In genomic region chr2:47695800-47696477, GRCh38 we compare ENCODE assay signal across 27 cellular contexts.
DNase-seq lines count a peak whose midpoint lies in the region; ATAC-seq and TF ChIP-seq lines count a peak whose summit lies in the region.
"Had no signal": no experiment of that assay in that cellular context is flagged by ENCODE, and none has a peak within 500 bp of the region (broad histone marks: within the 10 kb centered on the region; RNA-seq: fewer than 3 reads in every experiment).

No MANE protein-coding gene starts in this region.

- H3K9me3 ChIP-seq in SU-DHL-6 (ENCODE audit: insufficient read depth, low read length) (no peaks in the 10 kb centered on the region), iPS-20b (ENCODE audit: insufficient read depth, low read depth, low read length) (peaks cover 19% of the 10 kb centered on the region)
- H3K9me3 ChIP-seq: adrenal gland, SJSA1, transverse colon had no signal

- in situ Hi-C loops in GM13976 (cut with MboI; ENCODE audit: low sequenced_read_pairs, unreplicated experiment), result no loop called here

- peaks cover 19% of the 10 kb centered on the region for H3K27me3 Mint-ChIP-seq in activated CD4-positive, alpha-beta T cell treated with anti-CD3 and anti-CD28 coated beads, Interleukin-2, amount 10 ng/mL, durations not matched to agents 24 days and 14 days

- H3F3A ChIP-seq in SU-DHL-6 (ENCODE audit: insufficient read depth), result peaks cover 86% of the 10 kb centered on the region

- peak overlapping the region; percentile 99 for H3K27ac ChIP-seq in SU-DHL-6 (ENCODE audit: low read depth, low read length)
- peak overlapping the region; percentile 73 for H3K27ac ChIP-seq in iPS-20b (ENCODE audit: low read length)
- H3K27ac ChIP-seq: 22Rv1, adrenal gland, SJSA1, transverse colon had no signal

- TF ChIP-seq CTCF in SU-DHL-6 (IDR thresholded peaks at IDR 0.05; ENCODE audit: insufficient read depth, low read length, poor library complexity, severe bottlenecking) (no peak), GM13976 (IDR thresholded peaks at IDR 0.05; ENCODE audit: borderline replicate concordance, control extremely low read depth, extremely low read depth, insufficient read depth, missing control alignments) (no peak)

- peaks cover 62% of the 10 kb centered on the region for H3K79me2 ChIP-seq in SU-DHL-6 (ENCODE audit: insufficient read depth, low read length)

- no peaks in the 10 kb centered on the region for H3K9me2 ChIP-seq in SU-DHL-6 (replicated peaks; ENCODE audit: insufficient read depth, low read length)

- H3K4me2 ChIP-seq in SU-DHL-6 (ENCODE audit: low read depth, low read length, poor library complexity, severe bottlenecking), result peak overlapping the region; percentile 96

- no peaks in the 10 kb centered on the region for H4K20me1 ChIP-seq in SU-DHL-6 (ENCODE audit: low read depth, low read length)

- peaks cover 32% of the 10 kb centered on the region for H3K4me1 ChIP-seq in iPS-20b (ENCODE audit: insufficient read depth, low read length)
- H3K4me1 ChIP-seq: adrenal gland, SJSA1, transverse colon had no signal

- no peaks in the 10 kb centered on the region for H3K9me3 Mint-ChIP-seq in activated CD4-positive, alpha-beta T cell treated with anti-CD3 and anti-CD28 coated beads, Interleukin-2, amount 10 ng/mL, durations not matched to agents 24 days and 14 days
- H3K9me3 Mint-ChIP-seq: activated T-cell treated with anti-CD3 and anti-CD28 coated beads, Interleukin-2, amount 50 U/mL, for 72 hours; central memory CD8-positive, alpha-beta T cell; T-cell had no signal

- H3K36me3 ChIP-seq in SU-DHL-6 (ENCODE audit: low read length) (peaks cover 10% of the 10 kb centered on the region; the same call in 1 of the 2 replicates), iPS-20b (ENCODE audit: insufficient read depth, low read depth, low read length) (no peaks in the 10 kb centered on the region)
- H3K36me3 ChIP-seq: adrenal gland, SJSA1, transverse colon had no signal

- H3K4me3 ChIP-seq in SU-DHL-6 (ENCODE audit: insufficient read depth, low read length, poor library complexity, severe bottlenecking) (peak overlapping the region; percentile 89), iPS-20b (ENCODE audit: low read length) (peak overlapping the region; percentile 49; the same call in 1 of the 2 replicates)
- H3K4me3 ChIP-seq: adrenal gland, lung, SJSA1, transverse colon had no signal

- intact Hi-C loops in activated CD4-positive, alpha-beta T cell treated with anti-CD3 and anti-CD28 coated beads, Interleukin-2, amount 10 ng/mL, durations not matched to agents 24 days and 14 days (cut with micrococcal nuclease), result no loop called here

- no peak for DNase-seq in activated CD4-positive, alpha-beta T cell treated with anti-CD3 and anti-CD28 coated beads, Interleukin-2, amount 10 ng/mL, durations not matched to agents 24 days and 14 days
- no peak for DNase-seq in activated CD4-positive, alpha-beta T cell treated with anti-CD3 and anti-CD28 coated beads, Interleukin-2, amount 50 U/mL, for 1 hour
- DNase-seq in GM13976 (ENCODE audit: low spot score), result no peak
- DNase-seq in NCI-H2107 treated with DMSO at 0.1 percent for 48 hours (lab: John Stamatoyannopoulos, UW; ENCODE audit: unreplicated experiment), result no peak
- no peak for DNase-seq in NOMO-1 (lab: John Stamatoyannopoulos, UW; ENCODE audit: unreplicated experiment in 2 of 2)
- DNase-seq: activated CD4-positive, alpha-beta T cell treated with anti-CD3 and anti-CD28 coated beads, Interleukin-2, amount 50 U/mL, for 4 hours; activated CD4-positive, CD25-positive, alpha-beta regulatory T cell; activated T-cell treated with anti-CD3 and anti-CD28 coated beads, Interleukin-2, amount 50 U/mL, for 72 hours; adrenal gland; DMS79 treated with DMSO at 0.1 percent for 48 hours; Kasumi-1; NCI-H146; NCI-H446; NCI-H774; stimulated activated CD4-positive, alpha-beta T cell treated with anti-CD3 and anti-CD28 coated beads, Interleukin-4, amount 100 ng/mL, for 24 hours; T-cell; transverse colon had no signal

- H3K27me3 ChIP-seq in SU-DHL-6 (ENCODE audit: low read length), result no peaks in the 10 kb centered on the region
- no peaks in the 10 kb centered on the region for H3K27me3 ChIP-seq in iPS-20b (ENCODE audit: insufficient read depth, low read length)
- H3K27me3 ChIP-seq: adrenal gland, transverse colon had no signal

- no peak overlapping the region for H3K4me3 Mint-ChIP-seq in activated CD4-positive, alpha-beta T cell treated with anti-CD3 and anti-CD28 coated beads, Interleukin-2, amount 10 ng/mL, durations not matched to agents 24 days and 14 days
- H3K4me3 Mint-ChIP-seq: activated T-cell treated with anti-CD3 and anti-CD28 coated beads, Interleukin-2, amount 50 U/mL, for 72 hours; CD14-positive monocyte; central memory CD8-positive, alpha-beta T cell; nephron; T-cell had no signal

- ATAC-seq in HG02870 (IDR thresholded peaks at IDR 0.05; ENCODE audit: unreplicated experiment), result no peak
- ATAC-seq: activated T-cell treated with anti-CD3 and anti-CD28 coated beads, Interleukin-2, amount 50 U/mL, for 72 hours; esophagus mucosa; T-cell had no signal

- H3K4me1 Mint-ChIP-seq in activated CD4-positive, alpha-beta T cell treated with anti-CD3 and anti-CD28 coated beads, Interleukin-2, amount 10 ng/mL, durations not matched to agents 24 days and 14 days, result no peaks in the 10 kb centered on the region
- H3K4me1 Mint-ChIP-seq: CD14-positive monocyte; central memory CD8-positive, alpha-beta T cell; T-cell had no signal

- no peak overlapping the region for H2AFZ ChIP-seq in SU-DHL-6 (ENCODE audit: low read depth, low read length, severe bottlenecking)

- H3K9ac ChIP-seq in SU-DHL-6 (ENCODE audit: low read length) (peak overlapping the region; percentile 97), iPS-20b (ENCODE audit: low read depth, low read length) (peak overlapping the region; percentile 70; the same call in 1 of the 2 replicates)

- H3K36me3 Mint-ChIP-seq in activated CD4-positive, alpha-beta T cell treated with anti-CD3 and anti-CD28 coated beads, Interleukin-2, amount 10 ng/mL, durations not matched to agents 24 days and 14 days (ENCODE audit: low read depth), result no peaks in the 10 kb centered on the region
- H3K36me3 Mint-ChIP-seq: CD14-positive monocyte, T-cell had no signal

- H3K27ac Mint-ChIP-seq in activated CD4-positive, alpha-beta T cell treated with anti-CD3 and anti-CD28 coated beads, Interleukin-2, amount 10 ng/mL, durations not matched to agents 24 days and 14 days, result peak overlapping the region; percentile 10
- H3K27ac Mint-ChIP-seq: activated T-cell treated with anti-CD3 and anti-CD28 coated beads, Interleukin-2, amount 50 U/mL, for 72 hours; CD14-positive monocyte; nephron; T-cell had no signal
